Comparison of ENCODE assay signal across 27 cellular contexts in genomic region chr11:133243832-133244231, GRCh38.
"Had no signal": no experiment of that assay in that cellular context is flagged by ENCODE, and none has a peak within 500 bp of the region (broad histone marks: within the 10 kb centered on the region; RNA-seq: fewer than 3 reads in every experiment).

No MANE protein-coding gene starts in this region.

- H3K9me3 ChIP-seq: gastrocnemius medialis, pancreas, psoas muscle, suprapubic skin, tibial artery had no signal

- H2AFZ ChIP-seq: hepatocyte had no signal

- H3K4me1 ChIP-seq: gastrocnemius medialis, pancreas, psoas muscle, suprapubic skin, tibial artery had no signal

- H3K4me3 Mint-ChIP-seq: activated naive CD8-positive, alpha-beta T cell; central memory CD8-positive, alpha-beta T cell; mesothelial cell of epicardium; naive B cell; stimulated activated naive B cell treated with anti-CD40 and anti-IgM and Interleukin-4, amounts not matched to agents 10 μg/mL and 1 μg/mL and 100 μg/mL, for 72 hours had no signal

- H3K4me1 Mint-ChIP-seq: central memory CD8-positive, alpha-beta T cell; mesothelial cell of epicardium; naive B cell; stimulated activated naive B cell treated with anti-CD40 and anti-IgM and Interleukin-4, amounts not matched to agents 10 μg/mL and 1 μg/mL and 100 μg/mL, for 72 hours had no signal

- H3K4me2 ChIP-seq: hepatocyte had no signal

- DNase-seq: activated CD4-positive, alpha-beta T cell treated with anti-CD3 and anti-CD28 coated beads for 48 hours; activated CD4-positive, alpha-beta T cell treated with anti-CD3 and anti-CD28 coated beads, Interleukin-2, amount 50 U/mL, for 48 hours; activated CD8-positive, alpha-beta memory T cell treated with anti-CD3 and anti-CD28 coated beads for 24 hours; activated effector memory CD4-positive, alpha-beta T cell treated with Interleukin-2 at 50 U/mL for 16 hours; activated naive CD4-positive, alpha-beta T cell treated with Interleukin-2 at 50 U/mL for 16 hours; anterior cingulate cortex; dermis blood vessel endothelial cell; effector CD4-positive, alpha-beta T cell; erythroblast; gastrocnemius medialis; left cardiac atrium; left ventricle myocardium superior; naive B cell; nucleus accumbens; pancreas; psoas muscle; stimulated activated CD4-positive, alpha-beta T cell treated with anti-CD3 and anti-CD28 coated beads, Interleukin-15, amount 100 ng/mL, for 24 hours; stimulated activated CD4-positive, alpha-beta T cell treated with anti-CD3 and anti-CD28 coated beads, Interleukin-2, amount 100 ng/mL, for 24 hours; stimulated activated naive B cell treated with anti-CD40 and anti-IgM and Interleukin-4, amounts not matched to agents 10 μg/mL and 1 μg/mL and 100 μg/mL, for 72 hours; T-helper 9 cell; tibial artery had no signal

- H3K27ac Mint-ChIP-seq: activated naive CD8-positive, alpha-beta T cell; mesothelial cell of epicardium; naive B cell; stimulated activated naive B cell treated with anti-CD40 and anti-IgM and Interleukin-4, amounts not matched to agents 10 μg/mL and 1 μg/mL and 100 μg/mL, for 72 hours had no signal

- H3K27me3 Mint-ChIP-seq: central memory CD8-positive, alpha-beta T cell; stimulated activated naive B cell treated with anti-CD40 and anti-IgM and Interleukin-4, amounts not matched to agents 10 μg/mL and 1 μg/mL and 100 μg/mL, for 72 hours had no signal

- H3K36me3 ChIP-seq: gastrocnemius medialis, pancreas, suprapubic skin, tibial artery had no signal

- H3K36me3 Mint-ChIP-seq: activated naive CD8-positive, alpha-beta T cell; mesothelial cell of epicardium; naive B cell; stimulated activated naive B cell treated with anti-CD40 and anti-IgM and Interleukin-4, amounts not matched to agents 10 μg/mL and 1 μg/mL and 100 μg/mL, for 72 hours had no signal

- H3K4me3 ChIP-seq: gastrocnemius medialis, hepatocyte, pancreas, psoas muscle, suprapubic skin, tibial artery had no signal

- H3K9me3 Mint-ChIP-seq: mesothelial cell of epicardium had no signal

- H3K79me2 ChIP-seq: hepatocyte had no signal

- H3K27ac ChIP-seq: gastrocnemius medialis, hepatocyte, pancreas, psoas muscle, suprapubic skin, tibial artery, VCaP had no signal

- H3K27me3 ChIP-seq: gastrocnemius medialis, hepatocyte, suprapubic skin, tibial artery had no signal
